In the genomic region with DNA sequence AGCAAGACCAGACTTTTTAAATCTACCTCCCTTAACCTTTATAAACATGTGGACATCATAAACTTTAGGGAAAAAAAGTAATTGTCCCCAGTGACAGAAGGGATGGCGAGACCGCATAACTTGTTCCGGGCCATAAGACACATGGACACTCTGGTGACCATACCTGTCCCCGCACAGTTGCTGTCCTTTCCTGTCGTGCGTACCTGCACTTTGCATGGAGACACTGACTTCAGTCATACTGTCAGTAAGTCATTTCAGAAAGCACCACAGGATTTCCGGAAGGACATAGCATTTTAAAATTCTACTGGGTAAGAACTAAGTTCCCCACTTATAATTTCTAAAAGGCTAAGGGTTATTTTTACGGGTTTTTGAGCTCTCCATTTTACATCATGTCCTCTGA, we compare ENCODE assay signal across 34 cellular contexts.
DNase-seq lines count a peak whose midpoint lies in the region; ATAC-seq, FAIRE-seq and TF ChIP-seq lines count a peak whose summit lies in the region.
"Had no signal": no experiment of that assay in that cellular context is flagged by ENCODE, and none has a peak within 500 bp of the region (broad histone marks: within the 10 kb centered on the region; RNA-seq: fewer than 3 reads in every experiment).

No MANE protein-coding gene starts in this region.

- no peak for TF ChIP-seq EP300 in suprapubic skin (IDR thresholded peaks at IDR 0.05)

- TF ChIP-seq POLR2A in suprapubic skin (IDR thresholded peaks at IDR 0.05) = no peak

- no peak overlapping the region for H3K4me3 ChIP-seq in suprapubic skin
- H3K4me3 ChIP-seq: esophagus squamous epithelium, heart left ventricle, ovary, SK-N-MC, upper lobe of left lung had no signal

- no peak for TF ChIP-seq CTCF in suprapubic skin (IDR thresholded peaks at IDR 0.05)

- intact Hi-C loops in activated naive CD4-positive, alpha-beta T cell treated with anti-CD3 and anti-CD28 coated beads for 36 hours (cut with micrococcal nuclease) = no loop called here

- peak; percentile 75 for FAIRE-seq in GM18507 (lab: Jason Lieb, UNC)
- FAIRE-seq in HTR-8/SVneo (lab: Jason Lieb, UNC) = no peak
- FAIRE-seq: endometrium, kidney, TTC549 had no signal

- ATAC-seq in HG03025 (IDR thresholded peaks at IDR 0.05; ENCODE audit: low FRiP score, unreplicated experiment) (peak; percentile 47), memory B cell (ENCODE audit: low read depth) (peak; percentile 27), HG02571 (IDR thresholded peaks at IDR 0.05; ENCODE audit: unreplicated experiment) (no peak)
- ATAC-seq: foreskin keratinocyte; naive thymus-derived CD8-positive, alpha-beta T cell; stimulated activated effector memory CD8-positive, alpha-beta T cell treated with anti-CD3 and anti-CD28 coated beads, Interleukin-12 subunit alpha, Interleukin-12 subunit beta, amount 100 ng/mL, for 72 hours; T-helper 17 cell had no signal

- H3K4me1 ChIP-seq in suprapubic skin = peaks cover 8% of the 10 kb centered on the region
- H3K4me1 ChIP-seq: foreskin keratinocyte had no signal

- CTCF ChIA-PET in activated naive CD4-positive, alpha-beta T cell treated with anti-CD3 and anti-CD28 coated beads for 36 hours (lab: Charles Lee) = no interaction called here

- H3K27ac Mint-ChIP-seq in memory B cell = no peak overlapping the region
- no peak overlapping the region for H3K27ac Mint-ChIP-seq in activated naive CD4-positive, alpha-beta T cell treated with anti-CD3 and anti-CD28 coated beads for 36 hours
- H3K27ac Mint-ChIP-seq: activated CD4-positive, alpha-beta memory T cell treated with anti-CD3 and anti-CD28 coated beads, Interleukin-2, amount 10 ng/mL, durations not matched to agents 7 days and 5 days; CD4-positive, alpha-beta memory T cell; stimulated activated effector memory CD8-positive, alpha-beta T cell treated with anti-CD3 and anti-CD28 coated beads, Interleukin-12 subunit alpha, Interleukin-12 subunit beta, amount 100 ng/mL, for 72 hours; T-helper 17 cell had no signal

- WGBS in suprapubic skin = 97% methylated on average over 8 of the region's 8 CpGs

- peaks cover 4% of the 10 kb centered on the region for H3K27me3 Mint-ChIP-seq in memory B cell
- peaks cover 9% of the 10 kb centered on the region for H3K27me3 Mint-ChIP-seq in activated naive CD4-positive, alpha-beta T cell treated with anti-CD3 and anti-CD28 coated beads for 36 hours (ENCODE audit: low read depth)
- H3K27me3 Mint-ChIP-seq: T-helper 17 cell had no signal

- no peaks in the 10 kb centered on the region for H3K36me3 Mint-ChIP-seq in memory B cell
- H3K36me3 Mint-ChIP-seq in activated naive CD4-positive, alpha-beta T cell treated with anti-CD3 and anti-CD28 coated beads for 36 hours (ENCODE audit: low read depth) = no peaks in the 10 kb centered on the region
- H3K36me3 Mint-ChIP-seq: CD4-positive, alpha-beta memory T cell; stimulated activated effector memory CD8-positive, alpha-beta T cell treated with anti-CD3 and anti-CD28 coated beads, Interleukin-12 subunit alpha, Interleukin-12 subunit beta, amount 100 ng/mL, for 72 hours had no signal

- DNase-seq in GM18507 (ENCODE audit: extremely low spot score, insufficient read length, low read depth) (no peak), memory B cell (ENCODE audit: low spot score in 2 of 2) (no peak), suprapubic skin (ENCODE audit: low spot score in 2 of 2) (no peak), HTR-8/SVneo (ENCODE audit: insufficient read length, low spot score) (no peak)
- no peak for DNase-seq in activated naive CD4-positive, alpha-beta T cell treated with anti-CD3 and anti-CD28 coated beads for 36 hours
- DNase-seq: activated CD4-positive, alpha-beta memory T cell treated with anti-CD3 and anti-CD28 coated beads, Interleukin-2, amount 10 ng/mL, durations not matched to agents 7 days and 5 days; activated CD4-positive, CD25-positive, alpha-beta regulatory T cell treated with anti-CD3 and anti-CD28 coated beads, Interleukin-2, amount 50 U/mL, for 72 hours; activated CD8-positive, alpha-beta memory T cell treated with anti-CD3 and anti-CD28 coated beads, Interleukin-2, amount 50 U/mL, for 4 hours; activated naive CD4-positive, alpha-beta T cell treated with anti-CD3 and anti-CD28 coated beads, Interleukin-2, amount 50 U/mL, for 16 hours; CD4-positive, alpha-beta memory T cell; DMS 273 treated with DMSO at 0.1 percent for 48 hours; esophagus squamous epithelium; foreskin keratinocyte; GOT3; kidney; MM.1S; naive thymus-derived CD8-positive, alpha-beta T cell; NCI-H1105 treated with DMSO at 0.1 percent for 48 hours; NCI-H187 treated with DMSO at 0.1 percent for 48 hours; NCI-H526; NK-92 treated with Interleukin-12 subunit alpha and Interleukin-12 subunit beta, amount 100 ng/mL, for 24 hours; T-helper 17 cell; upper lobe of left lung had no signal

- peaks cover 13% of the 10 kb centered on the region for H3K4me1 Mint-ChIP-seq in memory B cell
- no peaks in the 10 kb centered on the region for H3K4me1 Mint-ChIP-seq in activated naive CD4-positive, alpha-beta T cell treated with anti-CD3 and anti-CD28 coated beads for 36 hours (ENCODE audit: low read depth)
- H3K4me1 Mint-ChIP-seq: activated CD4-positive, alpha-beta memory T cell treated with anti-CD3 and anti-CD28 coated beads, Interleukin-2, amount 10 ng/mL, durations not matched to agents 7 days and 5 days; CD4-positive, alpha-beta memory T cell; stimulated activated effector memory CD8-positive, alpha-beta T cell treated with anti-CD3 and anti-CD28 coated beads, Interleukin-12 subunit alpha, Interleukin-12 subunit beta, amount 100 ng/mL, for 72 hours; T-helper 17 cell had no signal

- peak overlapping the region; percentile 32 for H3K27ac ChIP-seq in suprapubic skin
- H3K27ac ChIP-seq: foreskin keratinocyte, KMS-11, SK-N-MC, upper lobe of left lung had no signal

- no peaks in the 10 kb centered on the region for H3K27me3 ChIP-seq in suprapubic skin
- H3K27me3 ChIP-seq: dorsolateral prefrontal cortex, esophagus squamous epithelium, heart left ventricle, ovary, upper lobe of left lung had no signal

- no peaks in the 10 kb centered on the region for H3K9me3 Mint-ChIP-seq in memory B cell
- no peaks in the 10 kb centered on the region for H3K9me3 Mint-ChIP-seq in activated naive CD4-positive, alpha-beta T cell treated with anti-CD3 and anti-CD28 coated beads for 36 hours
- H3K9me3 Mint-ChIP-seq: activated CD4-positive, alpha-beta memory T cell treated with anti-CD3 and anti-CD28 coated beads, Interleukin-2, amount 10 ng/mL, durations not matched to agents 7 days and 5 days; stimulated activated effector memory CD8-positive, alpha-beta T cell treated with anti-CD3 and anti-CD28 coated beads, Interleukin-12 subunit alpha, Interleukin-12 subunit beta, amount 100 ng/mL, for 72 hours had no signal

- no peaks in the 10 kb centered on the region for H3K36me3 ChIP-seq in suprapubic skin
- H3K36me3 ChIP-seq: esophagus squamous epithelium, heart left ventricle, ovary, upper lobe of left lung had no signal

- no peaks in the 10 kb centered on the region for H3K9me3 ChIP-seq in suprapubic skin
- H3K9me3 ChIP-seq: ovary, upper lobe of left lung had no signal

- H3K4me3 Mint-ChIP-seq in memory B cell = peak overlapping the region; percentile 39
- H3K4me3 Mint-ChIP-seq in activated naive CD4-positive, alpha-beta T cell treated with anti-CD3 and anti-CD28 coated beads for 36 hours = no peak overlapping the region
- H3K4me3 Mint-ChIP-seq: activated CD4-positive, alpha-beta memory T cell treated with anti-CD3 and anti-CD28 coated beads, Interleukin-2, amount 10 ng/mL, durations not matched to agents 7 days and 5 days; brain; CD4-positive, alpha-beta memory T cell; naive thymus-derived CD8-positive, alpha-beta T cell; stimulated activated effector memory CD8-positive, alpha-beta T cell treated with anti-CD3 and anti-CD28 coated beads, Interleukin-12 subunit alpha, Interleukin-12 subunit beta, amount 100 ng/mL, for 72 hours; T-helper 17 cell had no signal
